8 cellular contexts compared by ENCODE assay signal in the genomic region with DNA sequence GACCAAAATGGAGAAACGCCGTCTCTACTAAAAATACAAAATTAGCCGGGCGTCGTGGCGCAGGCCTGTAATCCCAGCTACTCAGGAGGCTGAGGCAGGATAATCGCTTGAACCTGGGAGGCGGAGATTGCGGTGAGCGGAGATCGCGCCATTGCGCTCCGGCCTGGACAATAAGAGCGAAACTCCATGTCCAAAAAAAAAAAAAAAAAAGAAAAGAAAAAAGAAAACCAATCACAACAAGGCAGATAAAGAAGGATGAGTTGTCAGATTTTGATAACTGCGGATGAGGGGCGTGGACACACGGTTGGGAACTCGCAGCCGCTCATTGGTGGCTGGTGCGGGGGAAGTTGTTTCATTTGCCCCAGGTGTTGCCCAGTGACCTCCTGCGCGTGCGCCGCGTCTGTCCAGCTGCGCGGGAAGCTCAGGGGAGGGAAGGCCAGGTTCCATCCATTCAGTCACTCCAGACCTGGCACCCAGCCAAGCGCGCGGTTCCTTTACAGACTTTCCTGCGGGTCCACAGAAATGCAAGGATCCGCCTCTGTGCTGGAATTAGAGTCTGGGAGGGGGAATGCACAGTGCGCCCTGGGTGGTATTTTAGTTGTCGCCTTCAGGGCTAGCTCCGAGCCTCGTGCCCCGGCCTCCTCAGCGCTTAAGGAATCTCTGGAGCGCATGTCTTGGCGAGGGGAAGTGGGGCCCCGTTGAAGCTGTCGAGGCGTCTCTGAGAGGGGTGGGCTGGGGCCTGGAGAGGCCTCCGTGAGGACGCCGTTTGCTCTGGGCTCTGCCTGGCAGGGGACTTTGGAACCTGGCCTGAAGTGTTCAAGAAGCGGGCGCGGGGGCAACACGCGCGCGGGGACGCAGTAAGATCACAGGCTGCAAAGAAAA. TPM values are rescaled to one million over a fixed set of nuclear protein-coding genes. Genes with fewer than 3 reads are reported as not detected.
DNase-seq lines count a peak whose midpoint lies in the region; ATAC-seq, FAIRE-seq and TF ChIP-seq lines count a peak whose summit lies in the region.

No MANE protein-coding gene starts in this region.

- peaks cover 22% of the 10 kb centered on the region for H3K27me3 Mint-ChIP-seq in brain

- H3K27me3 ChIP-seq in HUES6 (ENCODE audit: control insufficient read depth, insufficient read depth, low read length) (no peaks in the 10 kb centered on the region), small intestine (ENCODE audit: control insufficient read depth in 2 of 2, insufficient read depth in 2 of 2, low read length in 2 of 2) (no peaks in the 10 kb centered on the region)

- POLR2A ChIA-PET in RWPE1 (lab: Yijun Ruan, JAX; ENCODE audit: low non-redundant PET): interaction anchor here (0.6 to 0.7 kb wide), 3 partner anchors 14 to 20 kb away, joined by 3 to 6 read pairs (median 3); no protein-coding TSS in a partner anchor

- peak overlapping the region; percentile 78 to 89 (median 84) for H3K4me3 Mint-ChIP-seq in brain

- CTCF ChIA-PET in RWPE1 (lab: Yijun Ruan, JAX): interaction anchor here (0.7 to 5.5 kb wide), 4 partner anchors 17 to 88 kb away, joined by 5 to 21 read pairs (median 8); no protein-coding TSS in a partner anchor

- peak overlapping the region in 4 of 5 experiments; percentile 33 to 76 (median 58) for H3K27ac Mint-ChIP-seq in brain

- H3K36me3 ChIP-seq in HUES6 (ENCODE audit: control insufficient read depth, insufficient read depth, low read length): peaks cover 11% of the 10 kb centered on the region; the same call in 1 of the 2 replicates
- peaks cover 0 to 4% of the 10 kb centered on the region in 2 donors for H3K36me3 ChIP-seq in small intestine (ENCODE audit: control insufficient read depth in 2 of 2, insufficient read depth in 2 of 2, low read length in 2 of 2)

- H3K9me3 ChIP-seq in HUES6 (ENCODE audit: control insufficient read depth, insufficient read depth, low read depth, low read length): no peaks in the 10 kb centered on the region
- no peaks in the 10 kb centered on the region for H3K9me3 ChIP-seq in small intestine (ENCODE audit: control insufficient read depth, low read depth)

- WGBS in small intestine, 3 donors: 27 to 30% (median 29%) methylated on average over 55 of the region's 55 CpGs

- H3K27ac ChIP-seq in HUES6 (ENCODE audit: low read depth, low read length) (peak overlapping the region; percentile 61; the same call in 1 of the 2 replicates), RWPE1 (peak overlapping the region; percentile 99), small intestine (ENCODE audit: low read depth in 1 of 2, low read length in 1 of 2) (peak overlapping the region; percentile 84 to 93)

- FAIRE-seq in small intestine (lab: Jason Lieb, UNC): no peak

- no peaks in the 10 kb centered on the region for H3K9me3 Mint-ChIP-seq in brain

- peaks cover 36% of the 10 kb centered on the region for H3K4me1 Mint-ChIP-seq in brain

- H3K4me1 ChIP-seq in HUES6 (ENCODE audit: control insufficient read depth, insufficient read depth, low read length) (peaks cover 43% of the 10 kb centered on the region), small intestine (ENCODE audit: control insufficient read depth in 2 of 2, insufficient read depth in 1 of 2, low read depth in 1 of 2, low read length in 1 of 2) (peaks cover 2 to 3% of the 10 kb centered on the region in 2 donors)

- no peaks in the 10 kb centered on the region for H3K36me3 Mint-ChIP-seq in brain

- no peak for ATAC-seq in GM19035 (IDR thresholded peaks at IDR 0.05; ENCODE audit: unreplicated experiment)
- no peak for ATAC-seq in GM18519 (IDR thresholded peaks at IDR 0.05; ENCODE audit: low FRiP score, unreplicated experiment)

- H3K4me3 ChIP-seq in GM08714 (ENCODE audit: low read length) (peak overlapping the region; percentile 25; the same call in 1 of the 2 replicates), HUES6 (ENCODE audit: low read depth, low read length) (peak overlapping the region; percentile 94), small intestine (ENCODE audit: low read depth in 1 of 2, low read length in 2 of 2) (peak overlapping the region; percentile 65 to 70)

- peak; percentile 71 for DNase-seq in RWPE1 (ENCODE audit: low spot score)
- peak; percentile 53 for DNase-seq in iPS-NIHi11 (ENCODE audit: low spot score)
- DNase-seq in small intestine: peak; percentile 84

- H3K9ac ChIP-seq in HUES6 (ENCODE audit: low read length): peak overlapping the region; percentile 76

- no peak for TF ChIP-seq CTCF in RWPE1 (conservative IDR thresholded peaks at IDR 0.05; ENCODE audit: low read depth)
- TF ChIP-seq CTCF in brain (conservative IDR thresholded peaks at IDR 0.05): no peak

RNA-seq across cellular contexts. Expression of a gene that starts 0.7 kb away (rescaled TPM):
- polyA plus RNA-seq in brain (ENCODE audit: insufficient read depth, low read depth, low replicate concordance) (47.2 TPM), small intestine (100 to 1,000 TPM in 2 of 3 donors, 10 to 100 TPM in 1; 96.7 to 150 (median 145) TPM)

RNA-seq across cellular contexts. Expression of a gene that starts 6.6 kb away (rescaled TPM):
- 1.1 TPM for polyA plus RNA-seq in brain (ENCODE audit: insufficient read depth, low read depth, low replicate concordance)
- under 1 TPM in 2 of 3 donors, not detected in 1; 0.88 to 0.89 TPM for polyA plus RNA-seq in small intestine

RNA-seq across cellular contexts. Expression of a gene that starts 8.1 kb away (rescaled TPM):
- polyA plus RNA-seq in brain (ENCODE audit: insufficient read depth, low read depth, low replicate concordance) (36.6 TPM), small intestine (10 to 100 TPM; 36.6 to 80.8 (median 68.7) TPM)

RNA-seq across cellular contexts. Expression of a gene that starts 43.7 kb away (rescaled TPM):
- 55.0 TPM for polyA plus RNA-seq in brain (ENCODE audit: insufficient read depth, low read depth, low replicate concordance)
- 10 to 100 TPM; 28.8 to 94.6 (median 59.4) TPM for polyA plus RNA-seq in small intestine

RNA-seq across cellular contexts. Expression of a gene that starts 44.1 kb away (rescaled TPM):
- 45.6 TPM for polyA plus RNA-seq in brain (ENCODE audit: insufficient read depth, low read depth, low replicate concordance)
- polyA plus RNA-seq in small intestine: 10 to 100 TPM; 54.5 to 95.9 (median 63.8) TPM

Comparison
In these comparisons a context has a peak if more than half of its experiments do, and no peak if none do; other contexts are left out.
1. H3K4me3 ChIP-seq: peak in every context shown above with its lines; median percentile 94 in HUES6; 68 in small intestine; 25 in GM08714.